Comparison of ENCODE assay signal across 1 cellular context in genomic region chr16:69821844-69822173, GRCh38.
TF ChIP-seq lines count a peak whose summit lies in the region.

No MANE protein-coding gene starts in this region.

TF ChIP-seq in GM23338, 12 proteins besides CTCF, POLR2A, EP300 and RAD21 (continued from another document):
- TF ChIP-seq, protein P1, sequence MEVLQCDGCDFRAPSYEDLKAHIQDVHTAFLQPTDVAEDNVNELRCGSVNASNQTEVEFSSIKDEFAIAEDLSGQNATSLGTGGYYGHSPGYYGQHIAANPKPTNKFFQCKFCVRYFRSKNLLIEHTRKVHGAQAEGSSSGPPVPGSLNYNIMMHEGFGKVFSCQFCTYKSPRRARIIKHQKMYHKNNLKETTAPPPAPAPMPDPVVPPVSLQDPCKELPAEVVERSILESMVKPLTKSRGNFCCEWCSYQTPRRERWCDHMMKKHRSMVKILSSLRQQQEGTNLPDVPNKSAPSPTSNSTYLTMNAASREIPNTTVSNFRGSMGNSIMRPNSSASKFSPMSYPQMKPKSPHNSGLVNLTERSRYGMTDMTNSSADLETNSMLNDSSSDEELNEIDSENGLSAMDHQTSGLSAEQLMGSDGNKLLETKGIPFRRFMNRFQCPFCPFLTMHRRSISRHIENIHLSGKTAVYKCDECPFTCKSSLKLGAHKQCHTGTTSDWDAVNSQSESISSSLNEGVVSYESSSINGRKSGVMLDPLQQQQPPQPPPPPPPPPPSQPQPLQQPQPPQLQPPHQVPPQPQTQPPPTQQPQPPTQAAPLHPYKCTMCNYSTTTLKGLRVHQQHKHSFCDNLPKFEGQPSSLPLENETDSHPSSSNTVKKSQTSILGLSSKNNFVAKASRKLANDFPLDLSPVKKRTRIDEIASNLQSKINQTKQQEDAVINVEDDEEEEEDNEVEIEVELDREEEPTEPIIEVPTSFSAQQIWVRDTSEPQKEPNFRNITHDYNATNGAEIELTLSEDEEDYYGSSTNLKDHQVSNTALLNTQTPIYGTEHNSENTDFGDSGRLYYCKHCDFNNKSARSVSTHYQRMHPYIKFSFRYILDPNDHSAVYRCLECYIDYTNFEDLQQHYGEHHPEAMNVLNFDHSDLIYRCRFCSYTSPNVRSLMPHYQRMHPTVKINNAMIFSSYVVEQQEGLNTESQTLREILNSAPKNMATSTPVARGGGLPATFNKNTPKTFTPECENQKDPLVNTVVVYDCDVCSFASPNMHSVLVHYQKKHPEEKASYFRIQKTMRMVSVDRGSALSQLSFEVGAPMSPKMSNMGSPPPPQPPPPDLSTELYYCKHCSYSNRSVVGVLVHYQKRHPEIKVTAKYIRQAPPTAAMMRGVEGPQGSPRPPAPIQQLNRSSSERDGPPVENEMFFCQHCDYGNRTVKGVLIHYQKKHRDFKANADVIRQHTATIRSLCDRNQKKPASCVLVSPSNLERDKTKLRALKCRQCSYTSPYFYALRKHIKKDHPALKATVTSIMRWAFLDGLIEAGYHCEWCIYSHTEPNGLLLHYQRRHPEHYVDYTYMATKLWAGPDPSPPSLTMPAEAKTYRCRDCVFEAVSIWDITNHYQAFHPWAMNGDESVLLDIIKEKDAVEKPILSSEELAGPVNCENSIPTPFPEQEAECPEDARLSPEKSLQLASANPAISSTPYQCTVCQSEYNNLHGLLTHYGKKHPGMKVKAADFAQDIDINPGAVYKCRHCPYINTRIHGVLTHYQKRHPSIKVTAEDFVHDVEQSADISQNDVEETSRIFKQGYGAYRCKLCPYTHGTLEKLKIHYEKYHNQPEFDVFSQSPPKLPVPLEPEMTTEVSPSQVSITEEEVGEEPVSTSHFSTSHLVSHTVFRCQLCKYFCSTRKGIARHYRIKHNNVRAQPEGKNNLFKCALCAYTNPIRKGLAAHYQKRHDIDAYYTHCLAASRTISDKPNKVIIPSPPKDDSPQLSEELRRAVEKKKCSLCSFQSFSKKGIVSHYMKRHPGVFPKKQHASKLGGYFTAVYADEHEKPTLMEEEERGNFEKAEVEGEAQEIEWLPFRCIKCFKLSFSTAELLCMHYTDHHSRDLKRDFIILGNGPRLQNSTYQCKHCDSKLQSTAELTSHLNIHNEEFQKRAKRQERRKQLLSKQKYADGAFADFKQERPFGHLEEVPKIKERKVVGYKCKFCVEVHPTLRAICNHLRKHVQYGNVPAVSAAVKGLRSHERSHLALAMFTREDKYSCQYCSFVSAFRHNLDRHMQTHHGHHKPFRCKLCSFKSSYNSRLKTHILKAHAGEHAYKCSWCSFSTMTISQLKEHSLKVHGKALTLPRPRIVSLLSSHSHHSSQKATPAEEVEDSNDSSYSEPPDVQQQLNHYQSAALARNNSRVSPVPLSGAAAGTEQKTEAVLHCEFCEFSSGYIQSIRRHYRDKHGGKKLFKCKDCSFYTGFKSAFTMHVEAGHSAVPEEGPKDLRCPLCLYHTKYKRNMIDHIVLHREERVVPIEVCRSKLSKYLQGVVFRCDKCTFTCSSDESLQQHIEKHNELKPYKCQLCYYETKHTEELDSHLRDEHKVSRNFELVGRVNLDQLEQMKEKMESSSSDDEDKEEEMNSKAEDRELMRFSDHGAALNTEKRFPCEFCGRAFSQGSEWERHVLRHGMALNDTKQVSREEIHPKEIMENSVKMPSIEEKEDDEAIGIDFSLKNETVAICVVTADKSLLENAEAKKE (CRISPR knock-in tag; IDR thresholded peaks at IDR 0.05), result no peak
- no peak for TF ChIP-seq ZNF331 (CRISPR knock-in tag; IDR thresholded peaks at IDR 0.05; ENCODE audit: low read depth)
- no peak for TF ChIP-seq EZH2 (IDR thresholded peaks at IDR 0.05; ENCODE audit: low read depth, unreplicated experiment)
- TF ChIP-seq, protein P2, sequence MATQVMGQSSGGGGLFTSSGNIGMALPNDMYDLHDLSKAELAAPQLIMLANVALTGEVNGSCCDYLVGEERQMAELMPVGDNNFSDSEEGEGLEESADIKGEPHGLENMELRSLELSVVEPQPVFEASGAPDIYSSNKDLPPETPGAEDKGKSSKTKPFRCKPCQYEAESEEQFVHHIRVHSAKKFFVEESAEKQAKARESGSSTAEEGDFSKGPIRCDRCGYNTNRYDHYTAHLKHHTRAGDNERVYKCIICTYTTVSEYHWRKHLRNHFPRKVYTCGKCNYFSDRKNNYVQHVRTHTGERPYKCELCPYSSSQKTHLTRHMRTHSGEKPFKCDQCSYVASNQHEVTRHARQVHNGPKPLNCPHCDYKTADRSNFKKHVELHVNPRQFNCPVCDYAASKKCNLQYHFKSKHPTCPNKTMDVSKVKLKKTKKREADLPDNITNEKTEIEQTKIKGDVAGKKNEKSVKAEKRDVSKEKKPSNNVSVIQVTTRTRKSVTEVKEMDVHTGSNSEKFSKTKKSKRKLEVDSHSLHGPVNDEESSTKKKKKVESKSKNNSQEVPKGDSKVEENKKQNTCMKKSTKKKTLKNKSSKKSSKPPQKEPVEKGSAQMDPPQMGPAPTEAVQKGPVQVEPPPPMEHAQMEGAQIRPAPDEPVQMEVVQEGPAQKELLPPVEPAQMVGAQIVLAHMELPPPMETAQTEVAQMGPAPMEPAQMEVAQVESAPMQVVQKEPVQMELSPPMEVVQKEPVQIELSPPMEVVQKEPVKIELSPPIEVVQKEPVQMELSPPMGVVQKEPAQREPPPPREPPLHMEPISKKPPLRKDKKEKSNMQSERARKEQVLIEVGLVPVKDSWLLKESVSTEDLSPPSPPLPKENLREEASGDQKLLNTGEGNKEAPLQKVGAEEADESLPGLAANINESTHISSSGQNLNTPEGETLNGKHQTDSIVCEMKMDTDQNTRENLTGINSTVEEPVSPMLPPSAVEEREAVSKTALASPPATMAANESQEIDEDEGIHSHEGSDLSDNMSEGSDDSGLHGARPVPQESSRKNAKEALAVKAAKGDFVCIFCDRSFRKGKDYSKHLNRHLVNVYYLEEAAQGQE (IDR thresholded peaks at IDR 0.05; ENCODE audit: unreplicated experiment), result no peak
- TF ChIP-seq CREB1 (CRISPR knock-in tag; IDR thresholded peaks at IDR 0.05; ENCODE audit: low read depth), result no peak
- no peak for TF ChIP-seq EZH2phosphoT487 (IDR thresholded peaks at IDR 0.05; ENCODE audit: unreplicated experiment)
- no peak for TF ChIP-seq ZNF114 (CRISPR knock-in tag; IDR thresholded peaks at IDR 0.05)
- no peak for TF ChIP-seq STAT1 (IDR thresholded peaks at IDR 0.05; ENCODE audit: unreplicated experiment)
- no peak for TF ChIP-seq JUNB (IDR thresholded peaks at IDR 0.05; ENCODE audit: unreplicated experiment)
